Comparison of ENCODE assay signal across 27 cellular contexts in the genomic region with DNA sequence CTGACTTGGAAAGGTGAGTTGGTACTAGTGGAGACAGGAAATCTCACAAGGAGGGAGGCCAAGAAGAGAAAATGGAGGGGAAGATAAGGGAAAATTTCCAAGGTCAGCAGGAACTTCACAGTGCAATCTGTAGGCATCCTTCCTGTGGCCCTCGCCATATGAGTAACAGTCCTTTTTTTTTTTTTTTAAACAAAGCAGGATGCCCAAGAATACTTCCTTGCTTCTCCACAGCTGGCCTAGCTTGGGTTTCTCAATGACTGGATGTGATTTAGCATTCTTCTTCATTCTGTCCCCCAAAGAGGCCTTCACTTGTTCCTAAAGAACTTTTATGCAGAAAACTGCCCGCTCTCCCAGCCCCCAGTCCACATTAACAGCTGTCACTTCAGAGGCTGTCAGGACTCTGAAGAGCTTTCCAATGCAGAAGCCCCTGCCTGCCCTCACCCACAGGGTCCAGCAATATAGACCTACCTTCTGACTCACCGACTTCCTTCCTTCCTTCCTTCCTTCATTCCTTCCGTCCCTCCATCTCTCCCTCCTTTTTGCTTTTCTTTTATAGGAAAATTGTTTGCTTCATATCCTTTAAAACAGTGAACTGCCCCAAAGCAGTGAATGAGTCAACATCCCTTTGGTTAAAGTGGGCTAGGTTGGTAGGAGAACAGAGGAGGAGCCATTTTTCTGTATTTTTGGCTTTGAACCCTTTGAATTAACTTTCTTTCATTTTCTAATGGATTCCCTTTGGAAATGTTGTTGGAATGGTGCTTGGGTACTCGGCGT.
DNase-seq lines count a peak whose midpoint lies in the region; ATAC-seq and TF ChIP-seq lines count a peak whose summit lies in the region.
"Had no signal": no experiment of that assay in that cellular context is flagged by ENCODE, and none has a peak within 500 bp of the region (broad histone marks: within the 10 kb centered on the region; RNA-seq: fewer than 3 reads in every experiment).

No MANE protein-coding gene starts in this region.

- CTCF ChIA-PET in A673 (lab: Charles Lee): no interaction called here

- no peak overlapping the region for H3K4me3 Mint-ChIP-seq in CD4-positive, CD25-positive, alpha-beta regulatory T cell
- H3K4me3 Mint-ChIP-seq in T-helper 17 cell (no peak overlapping the region), memory B cell (no peak overlapping the region), osteocyte (ENCODE audit: unreplicated experiment) (no peak overlapping the region)
- H3K4me3 Mint-ChIP-seq: GM23338, WTC11 had no signal

- intact Hi-C loops in A673 (cut with micrococcal nuclease; ENCODE audit: unreplicated experiment): no loop called here

- peak; percentile 68 for DNase-seq in A673 (ENCODE audit: low spot score)
- DNase-seq in CD4-positive, CD25-positive, alpha-beta regulatory T cell: no peak
- no peak for DNase-seq in T-helper 17 cell
- DNase-seq in memory B cell (ENCODE audit: low spot score in 2 of 2): no peak
- no peak for DNase-seq in osteocyte (ENCODE audit: extremely low spot score, unreplicated experiment)
- DNase-seq: activated CD4-positive, alpha-beta T cell treated with anti-CD3 and anti-CD28 coated beads, Interleukin-2, amount 50 U/mL, for 4 hours; activated CD8-positive, alpha-beta memory T cell treated with anti-CD3 and anti-CD28 coated beads, Interleukin-2, amount 50 U/mL, for 48 hours; activated gamma-delta T cell treated with Interleukin-2 at 50 U/mL for 16 hours; amniotic stem cell; brain microvascular endothelial cell; effector CD4-positive, alpha-beta T cell; EL; erythroblast; head of caudate nucleus; NCI-H1092; NCI-H187; NCI-H2171; NCI-H510A treated with DMSO at 0.1 percent for 48 hours; right cardiac atrium; SHP77; spleen; substantia nigra; upper lobe of left lung had no signal

- no peak for TF ChIP-seq CTCF in A673 (conservative IDR thresholded peaks at IDR 0.05; ENCODE audit: low read depth, low read length)
- no peak for TF ChIP-seq CTCF in osteocyte (IDR thresholded peaks at IDR 0.05)

- POLR2A ChIA-PET in A673 (lab: Charles Lee; ENCODE audit: low non-redundant PET): no interaction called here

- H3K27ac Mint-ChIP-seq in CD4-positive, CD25-positive, alpha-beta regulatory T cell: peak overlapping the region in 2 of 3 donors; percentile 23 to 30
- peak overlapping the region; percentile 90 for H3K27ac Mint-ChIP-seq in T-helper 17 cell
- peak overlapping the region; percentile 62 for H3K27ac Mint-ChIP-seq in memory B cell
- no peak overlapping the region for H3K27ac Mint-ChIP-seq in osteocyte (ENCODE audit: unreplicated experiment)
- H3K27ac Mint-ChIP-seq: GM23338, WTC11 had no signal

- no peaks in the 10 kb centered on the region for H3K36me3 ChIP-seq in A673 (ENCODE audit: insufficient read depth, low read length, poor library complexity, severe bottlenecking)
- H3K36me3 ChIP-seq in CD4-positive, CD25-positive, alpha-beta regulatory T cell (ENCODE audit: control insufficient read depth, insufficient read depth, low read length): peaks cover 55% of the 10 kb centered on the region
- H3K36me3 ChIP-seq: brain microvascular endothelial cell had no signal

- H3K4me1 Mint-ChIP-seq in CD4-positive, CD25-positive, alpha-beta regulatory T cell: peaks cover 0 to 10% (median 0%) of the 10 kb centered on the region in 4 donors
- H3K4me1 Mint-ChIP-seq in T-helper 17 cell (peaks cover 20% of the 10 kb centered on the region), memory B cell (peaks cover 3% of the 10 kb centered on the region), osteocyte (ENCODE audit: unreplicated experiment) (peaks cover 2% of the 10 kb centered on the region)

- peaks cover 53% of the 10 kb centered on the region for H3K36me3 Mint-ChIP-seq in CD4-positive, CD25-positive, alpha-beta regulatory T cell
- H3K36me3 Mint-ChIP-seq in T-helper 17 cell (ENCODE audit: low read depth): peaks cover 15% of the 10 kb centered on the region
- H3K36me3 Mint-ChIP-seq in memory B cell: peaks cover 34% of the 10 kb centered on the region
- H3K36me3 Mint-ChIP-seq in osteocyte (ENCODE audit: unreplicated experiment): no peaks in the 10 kb centered on the region

- ATAC-seq in CD4-positive, CD25-positive, alpha-beta regulatory T cell (ENCODE audit: low read depth in 2 of 2): no peak
- ATAC-seq in T-helper 17 cell (no peak), memory B cell (ENCODE audit: low read depth) (no peak), HG02970 (IDR thresholded peaks at IDR 0.05; ENCODE audit: low FRiP score, unreplicated experiment) (no peak), HG02840 (IDR thresholded peaks at IDR 0.05; ENCODE audit: low FRiP score, unreplicated experiment) (no peak)
- ATAC-seq: GM23338, right cardiac atrium, WTC11 had no signal

- H3K27ac ChIP-seq in A673 (ENCODE audit: low read depth, low read length, poor library complexity, severe bottlenecking): no peak overlapping the region
- no peak overlapping the region for H3K27ac ChIP-seq in CD4-positive, CD25-positive, alpha-beta regulatory T cell (ENCODE audit: insufficient read depth, low read length, poor library complexity, severe bottlenecking)
- H3K27ac ChIP-seq: brain microvascular endothelial cell, upper lobe of left lung had no signal

- no peak overlapping the region for H3K4me3 ChIP-seq in A673 (ENCODE audit: low read depth, low read length, poor library complexity, severe bottlenecking)
- no peak overlapping the region for H3K4me3 ChIP-seq in CD4-positive, CD25-positive, alpha-beta regulatory T cell (ENCODE audit: low read depth, low read length)
- H3K4me3 ChIP-seq: GM23338, spleen, upper lobe of left lung had no signal

- H3K9me3 ChIP-seq in A673 (ENCODE audit: low read depth, low read length, poor library complexity, severe bottlenecking) (no peaks in the 10 kb centered on the region), T-helper 17 cell (ENCODE audit: control insufficient read depth, low read length, poor library complexity, severe bottlenecking) (no peaks in the 10 kb centered on the region)
- H3K9me3 ChIP-seq in CD4-positive, CD25-positive, alpha-beta regulatory T cell (ENCODE audit: control insufficient read depth in 2 of 2, low read length in 2 of 2): no peaks in the 10 kb centered on the region
- H3K9me3 ChIP-seq: spleen, upper lobe of left lung had no signal

- H3K9me3 Mint-ChIP-seq in CD4-positive, CD25-positive, alpha-beta regulatory T cell: no peaks in the 10 kb centered on the region
- H3K9me3 Mint-ChIP-seq in memory B cell (no peaks in the 10 kb centered on the region), osteocyte (ENCODE audit: unreplicated experiment) (no peaks in the 10 kb centered on the region)
- H3K9me3 Mint-ChIP-seq: GM23338, WTC11 had no signal

- H3K27me3 ChIP-seq in A673 (replicated peaks; ENCODE audit: insufficient read depth, low read depth, low read length, poor library complexity): no peaks in the 10 kb centered on the region
- H3K27me3 ChIP-seq in CD4-positive, CD25-positive, alpha-beta regulatory T cell (ENCODE audit: control insufficient read depth, insufficient read depth, low read length): no peaks in the 10 kb centered on the region
- H3K27me3 ChIP-seq: brain microvascular endothelial cell, spleen, upper lobe of left lung had no signal

- no peaks in the 10 kb centered on the region for H3K27me3 Mint-ChIP-seq in CD4-positive, CD25-positive, alpha-beta regulatory T cell
- H3K27me3 Mint-ChIP-seq in T-helper 17 cell (no peaks in the 10 kb centered on the region), memory B cell (no peaks in the 10 kb centered on the region), osteocyte (ENCODE audit: unreplicated experiment) (no peaks in the 10 kb centered on the region)

- no peaks in the 10 kb centered on the region for H3K4me1 ChIP-seq in A673 (ENCODE audit: insufficient read depth, low read length, poor library complexity, severe bottlenecking)
- no peaks in the 10 kb centered on the region for H3K4me1 ChIP-seq in CD4-positive, CD25-positive, alpha-beta regulatory T cell (ENCODE audit: control insufficient read depth, insufficient read depth, low read length, poor library complexity, severe bottlenecking)
- H3K4me1 ChIP-seq: upper lobe of left lung had no signal

- BruUV-seq in A673 (replicated peaks; lab: Mats Ljungman, UMichigan): no TSS peak
